ENCODE assay signal across 20 cellular contexts in genomic region chr7:254337-255037, GRCh38. TPM values are rescaled to one million over a fixed set of nuclear protein-coding genes. Genes with fewer than 3 reads are reported as not detected.
A peak's percentile ranks its signal among the peaks of the same experiment; 100 is the strongest.
DNase-seq lines count a peak whose midpoint lies in the region; ATAC-seq and TF ChIP-seq lines count a peak whose summit lies in the region.
"Had no signal": no experiment of that assay in that cellular context is flagged by ENCODE, and none has a peak within 500 bp of the region (broad histone marks: within the 10 kb centered on the region; RNA-seq: fewer than 3 reads in every experiment).

No MANE protein-coding gene starts in this region.

- H3K4me1 ChIP-seq in heart left ventricle (no peaks in the 10 kb centered on the region), left ventricle myocardium inferior (no peaks in the 10 kb centered on the region), lower lobe of right lung (no peaks in the 10 kb centered on the region)
- H3K4me1 ChIP-seq: BLaER1 treated with 17β-estradiol and CSF1 and Interleukin-3, amounts not matched to agents 10 nM and 100 nM; HAP-1 had no signal

- no peaks in the 10 kb centered on the region for H3K27me3 Mint-ChIP-seq in chondrocyte (ENCODE audit: low read depth)

- no peaks in the 10 kb centered on the region for H3K27me3 ChIP-seq in heart left ventricle
- H3K27me3 ChIP-seq in left ventricle myocardium inferior (ENCODE audit: low read depth) = no peaks in the 10 kb centered on the region
- H3K27me3 ChIP-seq in lower lobe of right lung (ENCODE audit: low read depth) = no peaks in the 10 kb centered on the region
- H3K27me3 ChIP-seq: BLaER1 treated with 17β-estradiol and CSF1 and Interleukin-3, amounts not matched to agents 10 nM and 100 nM had no signal

- intact Hi-C loops in heart left ventricle (cut with DNase I) (no loop called here), left ventricle myocardium inferior (cut with micrococcal nuclease) (no loop called here), lower lobe of right lung (cut with DNase I) (no loop called here)

- WGBS in heart left ventricle, 4 donors = 94 to 97% (median 96%) methylated on average over 31 of the region's 31 CpGs

- no peak for TF ChIP-seq CTCF in heart left ventricle (IDR thresholded peaks at IDR 0.05)
- TF ChIP-seq CTCF in left ventricle myocardium inferior (IDR thresholded peaks at IDR 0.05; ENCODE audit: borderline replicate concordance) = no peak
- no peak for TF ChIP-seq CTCF in chondrocyte (IDR thresholded peaks at IDR 0.05)
- TF ChIP-seq CTCF in lower lobe of right lung (IDR thresholded peaks at IDR 0.05) = no peak

- no peaks in the 10 kb centered on the region for H3K4me1 Mint-ChIP-seq in chondrocyte (ENCODE audit: low read depth)

- no peak overlapping the region for H3K4me3 ChIP-seq in heart left ventricle
- no peak overlapping the region for H3K4me3 ChIP-seq in left ventricle myocardium inferior
- H3K4me3 ChIP-seq in lower lobe of right lung = no peak overlapping the region
- H3K4me3 ChIP-seq: GM12878, GM23248, HAP-1 had no signal

- DNase-seq in heart left ventricle (peak in 3 of 5 donors; percentile 5 to 25 (median 9)), left ventricle myocardium inferior (no peak), chondrocyte (ENCODE audit: low spot score) (peak; percentile 22), lower lobe of right lung (peak; percentile 31), COLO829 (ENCODE audit: low spot score) (no peak)
- DNase-seq: CD8-positive, alpha-beta T cell; DMS53; EL; GM23248; NCI-H1105; NCI-H2081 treated with DMSO at 0.1 percent for 48 hours; NCI-H446 treated with DMSO at 0.1 percent for 48 hours; NCI-H69 had no signal

- peaks cover 0 to 81% (median 67%) of the 10 kb centered on the region in 9 donors for H3K36me3 ChIP-seq in heart left ventricle
- H3K36me3 ChIP-seq in left ventricle myocardium inferior = peaks cover 89% of the 10 kb centered on the region
- peaks cover 83% of the 10 kb centered on the region for H3K36me3 ChIP-seq in lower lobe of right lung
- H3K36me3 ChIP-seq: HAP-1 had no signal

- peaks cover 14% of the 10 kb centered on the region for H3K36me3 Mint-ChIP-seq in chondrocyte (ENCODE audit: low read depth)
- H3K36me3 Mint-ChIP-seq: CD8-positive, alpha-beta T cell had no signal

- H3K9me3 Mint-ChIP-seq in chondrocyte (ENCODE audit: low read depth) = no peaks in the 10 kb centered on the region
- H3K9me3 Mint-ChIP-seq: CD8-positive, alpha-beta T cell had no signal

- no peaks in the 10 kb centered on the region for H3K9me3 ChIP-seq in heart left ventricle
- H3K9me3 ChIP-seq in left ventricle myocardium inferior (replicated peaks) = no peaks in the 10 kb centered on the region
- no peaks in the 10 kb centered on the region for H3K9me3 ChIP-seq in lower lobe of right lung

- H3K4me3 Mint-ChIP-seq in chondrocyte (ENCODE audit: unreplicated experiment) = no peak overlapping the region
- H3K4me3 Mint-ChIP-seq: CD8-positive, alpha-beta T cell had no signal

- H3K27ac ChIP-seq in heart left ventricle (no peak overlapping the region), left ventricle myocardium inferior (replicated peaks) (no peak overlapping the region), lower lobe of right lung (no peak overlapping the region)
- H3K27ac ChIP-seq: BLaER1 treated with 17β-estradiol and CSF1 and Interleukin-3, amounts not matched to agents 10 nM and 100 nM; GM23248 had no signal

- no peak overlapping the region for H3K27ac Mint-ChIP-seq in chondrocyte (ENCODE audit: unreplicated experiment)
- H3K27ac Mint-ChIP-seq: CD8-positive, alpha-beta T cell had no signal

- no peak for TF ChIP-seq POLR2A in heart left ventricle (IDR thresholded peaks at IDR 0.05)

- ATAC-seq in heart left ventricle (no peak), lower lobe of right lung (no peak), HG02588 (IDR thresholded peaks at IDR 0.05; ENCODE audit: unreplicated experiment) (no peak), GM19455 (IDR thresholded peaks at IDR 0.05; ENCODE audit: unreplicated experiment) (no peak)
- ATAC-seq: CD8-positive, alpha-beta T cell; GM12878; Panc1 had no signal

RNA-seq across cellular contexts. Expression of gene FOXL3, which starts 35.5 kb away (rescaled TPM):
- total RNA-seq in heart left ventricle = not detected
- polyA plus RNA-seq in heart left ventricle = not detected
- total RNA-seq in left ventricle myocardium inferior = not detected
- total RNA-seq in chondrocyte = not detected in 3 replicates
- total RNA-seq in lower lobe of right lung = not detected
- total RNA-seq: CD8-positive, alpha-beta T cell; GM12878; GM23248; LHCN-M2 had no signal
- polyA plus RNA-seq: GM12878, GM23248 had no signal

Comparison
In these comparisons a context has a peak if more than half of its experiments do, and no peak if none do; other contexts are left out.
1. DNase-seq: peak in heart left ventricle (3 of 5), chondrocyte (single experiment) and lower lobe of right lung (single experiment); none in left ventricle myocardium inferior (single experiment) and COLO829 (single experiment).